Comparison of ENCODE assay signal across 8 cellular contexts in genomic region chr6:89297695-89298351, GRCh38. TPM values are rescaled to one million over a fixed set of nuclear protein-coding genes. Genes with fewer than 3 reads are reported as not detected.
DNase-seq lines count a peak whose midpoint lies in the region; ATAC-seq and TF ChIP-seq lines count a peak whose summit lies in the region.

No MANE protein-coding gene starts in this region.

- H4K20me1 ChIP-seq in smooth muscle cell (ENCODE audit: low read depth): no peaks in the 10 kb centered on the region

- no peaks in the 10 kb centered on the region for H3K79me2 ChIP-seq in smooth muscle cell (ENCODE audit: low read depth)

- peaks cover 4% of the 10 kb centered on the region for H3K4me1 ChIP-seq in SJSA1 (replicated peaks)
- peaks cover 8% of the 10 kb centered on the region for H3K4me1 ChIP-seq in smooth muscle cell (ENCODE audit: low read depth)

- ATAC-seq in GM19452 (IDR thresholded peaks at IDR 0.05; ENCODE audit: unreplicated experiment): peak; percentile 96
- ATAC-seq in HG03442 (IDR thresholded peaks at IDR 0.05; ENCODE audit: unreplicated experiment): peak; percentile 84
- ATAC-seq in activated naive CD8-positive, alpha-beta T cell treated with anti-CD3 and anti-CD28 coated beads, Interleukin-2, amount 10 ng/mL, durations not matched to agents 7 days and 5 days (ENCODE audit: low read depth): peak; percentile 60

- H3K4me1 Mint-ChIP-seq in CD14-positive monocyte: peaks cover 19% of the 10 kb centered on the region
- H3K4me1 Mint-ChIP-seq in activated naive CD8-positive, alpha-beta T cell treated with anti-CD3 and anti-CD28 coated beads, Interleukin-2, amount 10 ng/mL, durations not matched to agents 7 days and 5 days: peaks cover 13% of the 10 kb centered on the region

- no peak overlapping the region for H2AFZ ChIP-seq in smooth muscle cell (ENCODE audit: low read depth)

- H3K4me2 ChIP-seq in smooth muscle cell: no peak overlapping the region

- peak overlapping the region in 1 of 2 donors; percentile 51 for H3K4me3 Mint-ChIP-seq in CD14-positive monocyte
- peak overlapping the region; percentile 55 for H3K4me3 Mint-ChIP-seq in activated naive CD8-positive, alpha-beta T cell treated with anti-CD3 and anti-CD28 coated beads, Interleukin-2, amount 10 ng/mL, durations not matched to agents 7 days and 5 days

- no peak overlapping the region for H3K4me3 ChIP-seq in SJSA1
- no peak overlapping the region for H3K4me3 ChIP-seq in kidney epithelial cell (ENCODE audit: low read depth, low read length)
- no peak overlapping the region for H3K4me3 ChIP-seq in smooth muscle cell

- H3K9ac ChIP-seq in smooth muscle cell (ENCODE audit: low read depth): no peak overlapping the region

- peaks cover 0 to 2% (median 0%) of the 10 kb centered on the region in 3 donors for H3K27me3 Mint-ChIP-seq in CD14-positive monocyte (ENCODE audit: low read depth in 3 of 3)
- no peaks in the 10 kb centered on the region for H3K27me3 Mint-ChIP-seq in activated naive CD8-positive, alpha-beta T cell treated with anti-CD3 and anti-CD28 coated beads, Interleukin-2, amount 10 ng/mL, durations not matched to agents 7 days and 5 days

- H3K27ac ChIP-seq in SJSA1 (no peak overlapping the region), smooth muscle cell (ENCODE audit: low read depth) (no peak overlapping the region)

- POLR2A ChIA-PET in activated naive CD8-positive, alpha-beta T cell treated with anti-CD3 and anti-CD28 coated beads, Interleukin-2, amount 10 ng/mL, durations not matched to agents 7 days and 5 days (lab: Charles Lee): interaction anchor here (0.8 to 1.5 kb wide), 2 partner anchors 53 to 217 kb away, joined by 4 read pairs; partner anchors contain the start of gene PNRC1

- H3K9me3 ChIP-seq in SJSA1 (replicated peaks) (no peaks in the 10 kb centered on the region), smooth muscle cell (replicated peaks; ENCODE audit: low read depth) (no peaks in the 10 kb centered on the region)

- H3K36me3 Mint-ChIP-seq in CD14-positive monocyte: peaks cover 0 to 3% of the 10 kb centered on the region in 2 donors
- H3K36me3 Mint-ChIP-seq in activated naive CD8-positive, alpha-beta T cell treated with anti-CD3 and anti-CD28 coated beads, Interleukin-2, amount 10 ng/mL, durations not matched to agents 7 days and 5 days: no peaks in the 10 kb centered on the region

- H3K36me3 ChIP-seq in SJSA1: no peaks in the 10 kb centered on the region
- H3K36me3 ChIP-seq in kidney epithelial cell (ENCODE audit: control insufficient read depth, insufficient read depth, low read length): no peaks in the 10 kb centered on the region
- H3K36me3 ChIP-seq in smooth muscle cell (ENCODE audit: low read depth): no peaks in the 10 kb centered on the region

- H3F3A ChIP-seq in smooth muscle cell (ENCODE audit: low read depth): no peaks in the 10 kb centered on the region

- TF ChIP-seq CTCF in CD14-positive monocyte (IDR thresholded peaks at IDR 0.05) (no peak), kidney epithelial cell (IDR thresholded peaks at IDR 0.05; ENCODE audit: insufficient read depth, low read length, poor library complexity, severe bottlenecking) (no peak), smooth muscle cell (IDR thresholded peaks at IDR 0.05; ENCODE audit: borderline replicate concordance, insufficient read depth, poor library complexity, severe bottlenecking) (no peak)

- DNase-seq in CD14-positive monocyte (ENCODE audit: low spot score) (peak; percentile 61), SJSA1 (ENCODE audit: low read depth in 1 of 2, low spot score in 2 of 2) (peak; percentile 49 to 62), kidney epithelial cell (ENCODE audit: low read depth) (peak; percentile 98), smooth muscle cell (lab: John Stamatoyannopoulos, UW; ENCODE audit: unreplicated experiment) (no peak)
- no peak for DNase-seq in activated naive CD8-positive, alpha-beta T cell treated with anti-CD3 and anti-CD28 coated beads, Interleukin-2, amount 10 ng/mL, durations not matched to agents 7 days and 5 days
- DNase-seq in stimulated activated CD4-positive, alpha-beta T cell treated with anti-CD3 and anti-CD28 coated beads, TNF-alpha, amount 100 ng/mL, for 48 hours (ENCODE audit: low read depth in 3 of 3): peak; percentile 44 to 55 (median 49)

- H3K27me3 ChIP-seq in SJSA1 (replicated peaks) (no peaks in the 10 kb centered on the region), kidney epithelial cell (ENCODE audit: control insufficient read depth, insufficient read depth, low read length) (no peaks in the 10 kb centered on the region), smooth muscle cell (ENCODE audit: low read depth) (peaks cover 12% of the 10 kb centered on the region)

- intact Hi-C loops in CD14-positive monocyte (cut with micrococcal nuclease): no loop called here

- peaks cover 0 to 2% (median 0%) of the 10 kb centered on the region in 7 donors for H3K9me3 Mint-ChIP-seq in CD14-positive monocyte
- no peaks in the 10 kb centered on the region for H3K9me3 Mint-ChIP-seq in activated naive CD8-positive, alpha-beta T cell treated with anti-CD3 and anti-CD28 coated beads, Interleukin-2, amount 10 ng/mL, durations not matched to agents 7 days and 5 days

- H3K27ac Mint-ChIP-seq in CD14-positive monocyte: peak overlapping the region; percentile 58 to 89 (median 82)
- H3K27ac Mint-ChIP-seq in activated naive CD8-positive, alpha-beta T cell treated with anti-CD3 and anti-CD28 coated beads, Interleukin-2, amount 10 ng/mL, durations not matched to agents 7 days and 5 days: peak overlapping the region; percentile 62

- 74% methylated on average over 12 of the region's 12 CpGs for WGBS in smooth muscle cell (ENCODE audit: low lambda C conversion rate)

RNA-seq across cellular contexts. Expression of gene GABRR2, which starts 17.3 kb away (rescaled TPM):
- polyA plus RNA-seq in CD14-positive monocyte: not detected
- 0.09 TPM in 1 of 2 replicates, not detected in the other for total RNA-seq in SJSA1 (2014; rRNA removed; shearing (Covaris generic))
- total RNA-seq in activated naive CD8-positive, alpha-beta T cell treated with anti-CD3 and anti-CD28 coated beads, Interleukin-2, amount 10 ng/mL, durations not matched to agents 7 days and 5 days: under 1 TPM; 0.74 to 0.75 TPM
- total RNA-seq in kidney epithelial cell: not detected in 2 replicates
- 0.49 and 3.2 TPM in 2 replicates for total RNA-seq in smooth muscle cell
- 0.24 and 0.50 TPM in 2 replicates for polyA plus RNA-seq in smooth muscle cell

RNA-seq across cellular contexts. Expression of gene UBE2J1, which starts 54.7 kb away (rescaled TPM):
- 10 to 100 TPM; 44.8 to 80.5 TPM for polyA plus RNA-seq in CD14-positive monocyte
- total RNA-seq in SJSA1 (2014; rRNA removed; shearing (Covaris generic)): 32.0 and 45.5 TPM in 2 replicates
- total RNA-seq in activated naive CD8-positive, alpha-beta T cell treated with anti-CD3 and anti-CD28 coated beads, Interleukin-2, amount 10 ng/mL, durations not matched to agents 7 days and 5 days: 10 to 100 TPM; 26.5 to 27.9 TPM
- 46.1 and 49.3 TPM in 2 replicates for total RNA-seq in kidney epithelial cell
- 130 and 131 TPM in 2 replicates for total RNA-seq in smooth muscle cell
- polyA plus RNA-seq in smooth muscle cell: 65.7 and 85.5 TPM in 2 replicates

Comparison
In these comparisons a context has a peak if more than half of its experiments do, and no peak if none do; other contexts are left out.
1. DNase-seq: peak in CD14-positive monocyte (single experiment), SJSA1 (2 of 2), kidney epithelial cell (single experiment) and stimulated activated CD4-positive, alpha-beta T cell treated with anti-CD3 and anti-CD28 coated beads, TNF-alpha, amount 100 ng/mL, for 48 hours (3 of 3); none in activated naive CD8-positive, alpha-beta T cell treated with anti-CD3 and anti-CD28 coated beads, Interleukin-2, amount 10 ng/mL, durations not matched to agents 7 days and 5 days (single experiment) and smooth muscle cell (single experiment).
2. Peak in every context shown above with its lines, with median percentiles within 50 percentile points of each other: ATAC-seq.